1 cellular context compared by ENCODE assay signal in the genomic region with DNA sequence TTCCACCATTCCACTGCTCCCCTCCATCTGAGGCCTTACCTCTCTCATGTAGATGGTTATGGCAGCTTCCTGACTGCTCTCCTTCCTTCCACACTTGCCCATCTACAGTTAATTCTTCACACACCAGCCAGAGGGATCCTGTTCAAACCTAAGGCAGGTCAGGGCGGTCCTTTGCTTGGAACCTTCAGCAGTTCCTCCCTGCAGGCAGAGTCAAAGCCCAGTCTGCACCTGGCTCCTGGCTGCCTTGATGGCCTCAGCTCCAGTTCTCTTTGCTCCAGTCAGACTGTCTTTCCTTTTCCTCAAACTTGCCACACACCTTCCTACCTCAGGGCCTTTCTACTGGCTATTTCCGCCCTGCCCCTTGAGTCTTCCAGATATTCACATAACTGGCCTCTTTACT.
TF ChIP-seq lines count a peak whose summit lies in the region.

No MANE protein-coding gene starts in this region.

TF ChIP-seq in GM12878, 131 proteins besides CTCF, POLR2A, EP300 and RAD21:
- TF ChIP-seq PML (IDR thresholded peaks at IDR 0.05; ENCODE audit: low read length) (no peak), EZH2 (IDR thresholded peaks at IDR 0.05; ENCODE audit: borderline replicate concordance, control insufficient read depth, low read depth, low read length) (no peak), SMAD5 (IDR thresholded peaks at IDR 0.05; ENCODE audit: low read depth) (0 out of 2 replicates have a peak, but pooled peaks have one; percentile 13), ZBTB33 (IDR thresholded peaks at IDR 0.05) (no peak), BCL11A (IDR thresholded peaks at IDR 0.05; ENCODE audit: low read depth, low read length) (no peak), SPI1 (IDR thresholded peaks at IDR 0.05; ENCODE audit: borderline replicate concordance, insufficient read depth, low read depth, low read length) (peak; percentile 45; the same call in 1 of the 2 replicates), BACH1 (IDR thresholded peaks at IDR 0.05; ENCODE audit: borderline replicate concordance) (0 out of 2 replicates have a peak, but pooled peaks have one; percentile 38), IKZF2 (IDR thresholded peaks at IDR 0.05) (peak in 1 of 2 experiments; percentile 32; a peak in 3 of 4 replicates)
